Comparison of ENCODE assay signal across 9 cellular contexts in genomic region chr5:75050415-75050814, GRCh38. TPM values are rescaled to one million over a fixed set of nuclear protein-coding genes. Genes with fewer than 3 reads are reported as not detected.
DNase-seq lines count a peak whose midpoint lies in the region; ATAC-seq and TF ChIP-seq lines count a peak whose summit lies in the region.
"Had no signal": no experiment of that assay in that cellular context is flagged by ENCODE, and none has a peak within 500 bp of the region (broad histone marks: within the 10 kb centered on the region; RNA-seq: fewer than 3 reads in every experiment).

No MANE protein-coding gene starts in this region.

- no peaks in the 10 kb centered on the region; the same call in 1 of the 2 replicates for H3K9me3 ChIP-seq in AG04450 (ENCODE audit: control insufficient read depth, insufficient read depth, low read length)

- no peak overlapping the region for H3K4me3 ChIP-seq in AG04450 (ENCODE audit: low read depth, low read length)

- peak; percentile 31 for TF ChIP-seq CTCF in AG04450 (IDR thresholded peaks at IDR 0.05; ENCODE audit: low read depth, low read length)
- peak; percentile 58 for TF ChIP-seq CTCF in GM12873 (IDR thresholded peaks at IDR 0.05; ENCODE audit: insufficient read depth, low read depth, low read length, missing control alignments)

- POLR2A ChIA-PET in AG04450 (lab: Yijun Ruan, JAX) = no interaction called here

- CTCF ChIA-PET in AG04450 (lab: Charles Lee) = interaction anchor here (0.5 to 3.3 kb wide), 28 partner anchors 8 to 1204 kb away, joined by 3 to 20 read pairs (median 3); partner anchors contain the start of gene ANKRD31

- H3K27me3 ChIP-seq in AG04450 (ENCODE audit: control insufficient read depth, insufficient read depth, low read length) = peaks cover 5% of the 10 kb centered on the region

- H3K27ac ChIP-seq in AG04450 (ENCODE audit: low read depth, low read length) (no peak overlapping the region), caudate nucleus (ENCODE audit: low read depth, low read length) (no peak overlapping the region)
- H3K27ac ChIP-seq: VCaP had no signal

- DNase-seq in AG04450 (ENCODE audit: low read depth, low spot score) (no peak), glomerular visceral epithelial cell (ENCODE audit: extremely low spot score) (peak; percentile 20), caudate nucleus (lab: John Stamatoyannopoulos, UW) (no peak)
- peak; percentile 42 for DNase-seq in activated T-cell treated with anti-CD3 and anti-CD28 coated beads, Interleukin-2, amount 50 U/mL, for 1 hour
- DNase-seq in NK-92 treated with Interleukin-12 subunit alpha and Interleukin-12 subunit beta, amount 100 ng/mL, for 24 hours (lab: John Stamatoyannopoulos, UW) = no peak

- ATAC-seq in GM18867 (IDR thresholded peaks at IDR 0.05; ENCODE audit: unreplicated experiment) = no peak
- no peak for ATAC-seq in GM21717 (IDR thresholded peaks at IDR 0.05; ENCODE audit: unreplicated experiment)

RNA-seq across cellular contexts. Expression of gene GCNT4, which starts 1.9 kb away (rescaled TPM):
- 0.69 and 0.77 TPM in 2 replicates for polyA plus RNA-seq in AG04450 (2011; rRNA removed)
- polyA minus RNA-seq in AG04450 (2011; rRNA and poly(A)+ RNA removed) = 0.64 and 1.1 TPM in 2 replicates

Comparison
In these comparisons a context has a peak if more than half of its experiments do, and no peak if none do; other contexts are left out.
1. DNase-seq: peak in activated T-cell treated with anti-CD3 and anti-CD28 coated beads, Interleukin-2, amount 50 U/mL, for 1 hour (single experiment) and glomerular visceral epithelial cell (single experiment); none in AG04450 (single experiment), caudate nucleus (0 of 61) and NK-92 treated with Interleukin-12 subunit alpha and Interleukin-12 subunit beta, amount 100 ng/mL, for 24 hours (single experiment).